19 cellular contexts compared by ENCODE assay signal in the genomic region with DNA sequence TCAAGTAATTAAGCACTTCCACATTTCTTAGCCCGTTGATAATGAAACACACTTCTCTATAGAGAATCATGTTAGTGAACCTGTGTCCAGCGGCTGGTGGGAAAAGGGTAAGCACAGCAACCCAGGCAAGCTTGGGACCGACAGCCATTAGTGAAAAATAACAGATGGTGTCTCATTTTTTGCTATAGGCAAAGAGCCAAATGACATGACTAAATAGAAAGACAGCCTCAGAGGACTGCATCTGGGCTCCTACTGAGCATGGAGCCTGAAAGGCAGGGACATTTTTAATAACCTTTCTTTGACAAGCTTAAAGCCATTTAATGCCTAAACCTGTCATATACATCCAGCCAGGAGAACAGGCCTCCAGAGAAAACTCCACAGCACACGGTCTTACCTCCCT.
A peak's percentile ranks its signal among the peaks of the same experiment; 100 is the strongest.
DNase-seq lines count a peak whose midpoint lies in the region; ATAC-seq, FAIRE-seq and TF ChIP-seq lines count a peak whose summit lies in the region.
"Had no signal": no experiment of that assay in that cellular context is flagged by ENCODE, and none has a peak within 500 bp of the region (broad histone marks: within the 10 kb centered on the region; RNA-seq: fewer than 3 reads in every experiment).

No MANE protein-coding gene starts in this region.

- TF ChIP-seq EP300 in SK-N-SH (IDR thresholded peaks at IDR 0.05; ENCODE audit: borderline replicate concordance in 1 of 2, low read depth in 1 of 2, low read length in 1 of 2): peak in 1 of 2 experiments; percentile 63; a peak in 2 of 4 replicates

- WGBS in SK-N-SH (ENCODE audit: low lambda C conversion rate): 3% methylated on average over 4 of the region's 4 CpGs
- WGBS in small intestine, 3 donors: 53 to 71% (median 64%) methylated on average over 4 of the region's 4 CpGs

- H3K79me2 ChIP-seq in SK-N-SH (ENCODE audit: insufficient read depth): no peaks in the 10 kb centered on the region

- no peaks in the 10 kb centered on the region for H3K27me3 Mint-ChIP-seq in mesothelial cell of epicardium (ENCODE audit: low read depth)
- H3K27me3 Mint-ChIP-seq: CD4-positive, CD25-positive, alpha-beta regulatory T cell had no signal

- no peaks in the 10 kb centered on the region for H3K36me3 ChIP-seq in SK-N-SH (replicated peaks in 1 of 2; ENCODE audit: control insufficient read depth in 1 of 2, insufficient read depth in 2 of 2, low read length in 1 of 2)
- H3K36me3 ChIP-seq in small intestine (ENCODE audit: control insufficient read depth in 2 of 2, insufficient read depth in 2 of 2, low read length in 2 of 2): no peaks in the 10 kb centered on the region
- H3K36me3 ChIP-seq: left ventricle myocardium inferior had no signal

- peaks cover 0 to 18% of the 10 kb centered on the region in 2 experiments; a peak in 2 of 4 replicates for H3K4me1 ChIP-seq in SK-N-SH (ENCODE audit: control insufficient read depth in 1 of 2, insufficient read depth in 2 of 2, low read depth in 1 of 2, low read length in 1 of 2)
- no peaks in the 10 kb centered on the region for H3K4me1 ChIP-seq in small intestine (ENCODE audit: control insufficient read depth in 2 of 2, insufficient read depth in 1 of 2, low read depth in 1 of 2, low read length in 1 of 2)
- H3K4me1 ChIP-seq: left ventricle myocardium inferior had no signal

- no peaks in the 10 kb centered on the region for H3K9me3 ChIP-seq in SK-N-SH
- H3K9me3 ChIP-seq in small intestine (ENCODE audit: control insufficient read depth, low read depth): no peaks in the 10 kb centered on the region
- H3K9me3 ChIP-seq: left ventricle myocardium inferior had no signal

- no peak overlapping the region for H2AFZ ChIP-seq in SK-N-SH (ENCODE audit: low read depth)

- FAIRE-seq in small intestine (lab: Jason Lieb, UNC): no peak

- H3K9me3 Mint-ChIP-seq in mesothelial cell of epicardium: peaks cover 7% of the 10 kb centered on the region
- H3K9me3 Mint-ChIP-seq: neural crest cell; stimulated activated naive CD8-positive, alpha-beta T cell treated with anti-CD3 and anti-CD28 coated beads, Interleukin-15, amount 100 ng/mL, for 72 hours had no signal

- H3K9ac ChIP-seq in SK-N-SH: no peak overlapping the region

- peak overlapping the region; percentile 79 for H3K27ac Mint-ChIP-seq in mesothelial cell of epicardium
- H3K27ac Mint-ChIP-seq: activated naive CD8-positive, alpha-beta T cell; CD4-positive, CD25-positive, alpha-beta regulatory T cell; stimulated activated naive CD8-positive, alpha-beta T cell treated with anti-CD3 and anti-CD28 coated beads, Interleukin-15, amount 100 ng/mL, for 72 hours had no signal

- DNase-seq in EH (ENCODE audit: low read depth): peak; percentile 5
- peak; percentile 56 for DNase-seq in NCI-H1105 treated with DMSO at 0.1 percent for 48 hours (lab: John Stamatoyannopoulos, UW)
- peak; percentile 52 for DNase-seq in SK-N-SH
- no peak for DNase-seq in mesothelial cell of epicardium (ENCODE audit: low spot score in 2 of 2, unreplicated experiment in 2 of 2)
- no peak for DNase-seq in small intestine
- no peak for DNase-seq in C1 segment of cervical spinal cord (lab: John Stamatoyannopoulos, UW)
- DNase-seq in stimulated activated naive CD4-positive, alpha-beta T cell treated with Interleukin-2 at 50 U/mL for 16 hours (lab: John Stamatoyannopoulos, UW): no peak
- DNase-seq: activated CD4-positive, alpha-beta T cell treated with anti-CD3 and anti-CD28 coated beads for 4 hours; CD4-positive, CD25-positive, alpha-beta regulatory T cell; GF-D8; hypothalamus; KG1; left ventricle myocardium inferior; stimulated activated naive CD8-positive, alpha-beta T cell treated with anti-CD3 and anti-CD28 coated beads, Interleukin-15, amount 100 ng/mL, for 72 hours had no signal

- no peaks in the 10 kb centered on the region for H3K9me2 ChIP-seq in SK-N-SH

- no peak for ATAC-seq in GM19467 (IDR thresholded peaks at IDR 0.05; ENCODE audit: unreplicated experiment)
- ATAC-seq: sciatic nerve; stimulated activated naive CD8-positive, alpha-beta T cell treated with anti-CD3 and anti-CD28 coated beads, Interleukin-15, amount 100 ng/mL, for 72 hours had no signal

- 0 out of 2 replicates have a peak overlapping the region, but pooled peaks have one; percentile 8 for H3K4me2 ChIP-seq in SK-N-SH

- H3K27me3 ChIP-seq in SK-N-SH (ENCODE audit: insufficient read depth): no peaks in the 10 kb centered on the region
- no peaks in the 10 kb centered on the region for H3K27me3 ChIP-seq in small intestine (ENCODE audit: control insufficient read depth in 2 of 2, insufficient read depth in 2 of 2, low read length in 2 of 2)

- H3K4me3 ChIP-seq in SK-N-SH (ENCODE audit: low read depth in 2 of 2, low read length in 1 of 2) (no peak overlapping the region), small intestine (ENCODE audit: low read depth in 1 of 2, low read length in 2 of 2) (no peak overlapping the region)
- H3K4me3 ChIP-seq: coronary artery, left ventricle myocardium inferior had no signal

- peaks cover 28% of the 10 kb centered on the region for H3K4me1 Mint-ChIP-seq in mesothelial cell of epicardium
- H3K4me1 Mint-ChIP-seq: CD4-positive, CD25-positive, alpha-beta regulatory T cell; neural crest cell had no signal

- H3K27ac ChIP-seq in SK-N-SH (ENCODE audit: low read depth in 2 of 2, low read length in 1 of 2) (peak overlapping the region in 1 of 2 experiments; percentile 97; a peak in 2 of 4 replicates), small intestine (ENCODE audit: low read depth in 1 of 2, low read length in 1 of 2) (no peak overlapping the region)
- H3K27ac ChIP-seq: coronary artery, left ventricle myocardium inferior had no signal

- CTCF ChIA-PET in SK-N-SH (lab: Yijun Ruan, JAX): interaction anchor here (0.7 to 6.1 kb wide), 4 partner anchors 16 to 238 kb away, joined by 3 to 40 read pairs (median 4); no protein-coding TSS in a partner anchor

- no peak overlapping the region for H3K4me3 Mint-ChIP-seq in mesothelial cell of epicardium
- H3K4me3 Mint-ChIP-seq: activated naive CD8-positive, alpha-beta T cell; CD4-positive, CD25-positive, alpha-beta regulatory T cell; neural crest cell; stimulated activated naive CD8-positive, alpha-beta T cell treated with anti-CD3 and anti-CD28 coated beads, Interleukin-15, amount 100 ng/mL, for 72 hours had no signal

- POLR2A ChIA-PET in SK-N-SH (lab: Yijun Ruan, JAX): interaction anchor here (1.3 to 1.4 kb wide), 2 partner anchors 9 to 66 kb away, joined by 4 to 5 read pairs; a partner anchor contains a TSS

- TF ChIP-seq RAD21 in SK-N-SH (IDR thresholded peaks at IDR 0.05; ENCODE audit: low read length): 0 out of 2 replicates have a peak, but pooled peaks have one; percentile 22

- H3K36me3 Mint-ChIP-seq in mesothelial cell of epicardium: no peaks in the 10 kb centered on the region
- H3K36me3 Mint-ChIP-seq: activated naive CD8-positive, alpha-beta T cell; CD4-positive, CD25-positive, alpha-beta regulatory T cell had no signal

- H3F3A ChIP-seq in SK-N-SH (replicated peaks; ENCODE audit: insufficient read depth): no peaks in the 10 kb centered on the region

- H4K20me1 ChIP-seq in SK-N-SH (ENCODE audit: insufficient read depth): no peaks in the 10 kb centered on the region

- TF ChIP-seq CTCF in SK-N-SH (IDR thresholded peaks at IDR 0.05) (no peak), mesothelial cell of epicardium (IDR thresholded peaks at IDR 0.05; ENCODE audit: unreplicated experiment) (no peak)

TF ChIP-seq in SK-N-SH, 30 proteins besides CTCF, POLR2A, EP300 and RAD21:
- TF ChIP-seq MXI1 (IDR thresholded peaks at IDR 0.05; ENCODE audit: low read depth, low read length) (peak; percentile 54), TCF12 (IDR thresholded peaks at IDR 0.05) (peak; percentile 57; the same call in 1 of the 2 replicates), FOXM1 (IDR thresholded peaks at IDR 0.05; ENCODE audit: low read depth) (no peak), GATA2 (CRISPR knock-in tag; IDR thresholded peaks at IDR 0.05) (peak; percentile 47; the same call in 1 of the 2 replicates), RCOR1 (IDR thresholded peaks at IDR 0.05; ENCODE audit: low read length) (0 out of 2 replicates have a peak, but pooled peaks have one; percentile 14), GABPA (IDR thresholded peaks at IDR 0.05; ENCODE audit: low read depth) (no peak), SMC3 (IDR thresholded peaks at IDR 0.05; ENCODE audit: low read depth, low read length) (no peak), CHD2 (IDR thresholded peaks at IDR 0.05; ENCODE audit: low read length, partially characterized antibody) (peak; percentile 48), NFIC (IDR thresholded peaks at IDR 0.05; ENCODE audit: borderline replicate concordance) (peak; percentile 18; the same call in 1 of the 2 replicates)
- TF ChIP-seq, protein P1, sequence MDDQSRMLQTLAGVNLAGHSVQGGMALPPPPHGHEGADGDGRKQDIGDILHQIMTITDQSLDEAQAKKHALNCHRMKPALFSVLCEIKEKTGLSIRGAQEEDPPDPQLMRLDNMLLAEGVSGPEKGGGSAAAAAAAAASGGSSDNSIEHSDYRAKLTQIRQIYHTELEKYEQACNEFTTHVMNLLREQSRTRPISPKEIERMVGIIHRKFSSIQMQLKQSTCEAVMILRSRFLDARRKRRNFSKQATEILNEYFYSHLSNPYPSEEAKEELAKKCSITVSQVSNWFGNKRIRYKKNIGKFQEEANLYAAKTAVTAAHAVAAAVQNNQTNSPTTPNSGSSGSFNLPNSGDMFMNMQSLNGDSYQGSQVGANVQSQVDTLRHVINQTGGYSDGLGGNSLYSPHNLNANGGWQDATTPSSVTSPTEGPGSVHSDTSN (IDR thresholded peaks at IDR 0.05): peak; percentile 20; the same call in 1 of the 2 replicates

Comparison
In these comparisons a context has a peak if more than half of its experiments do, and no peak if none do; other contexts are left out.
1. DNase-seq: peak in EH (single experiment), NCI-H1105 treated with DMSO at 0.1 percent for 48 hours (single experiment) and SK-N-SH (single experiment); none in mesothelial cell of epicardium (0 of 2), small intestine (single experiment), C1 segment of cervical spinal cord (0 of 14) and stimulated activated naive CD4-positive, alpha-beta T cell treated with Interleukin-2 at 50 U/mL for 16 hours (single experiment).